1 cellular context compared by ENCODE assay signal in the genomic region with DNA sequence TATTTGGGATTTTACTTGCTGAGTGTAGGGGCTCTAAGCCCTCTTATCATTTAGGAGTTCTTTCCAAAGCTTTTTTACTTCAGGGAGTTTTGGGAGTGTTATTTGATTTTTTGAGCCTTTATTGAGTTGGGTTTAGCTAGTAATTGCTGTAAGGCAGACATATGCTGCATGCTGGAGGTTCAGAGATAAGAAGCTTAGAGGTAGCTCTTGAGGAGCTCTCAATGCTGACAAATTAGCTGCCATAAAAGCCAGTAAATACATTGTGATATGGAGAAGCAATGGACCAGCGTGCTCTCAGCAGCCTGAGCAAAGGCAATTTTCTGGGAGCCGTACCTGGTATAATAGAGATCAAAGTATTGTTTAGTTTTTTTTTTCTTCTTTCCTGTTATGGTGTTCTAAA.
TF ChIP-seq lines count a peak whose summit lies in the region.

No MANE protein-coding gene starts in this region.

TF ChIP-seq in endothelial cell of umbilical vein, 7 proteins besides CTCF, POLR2A, EP300 and RAD21:
- TF ChIP-seq EZH2 (IDR thresholded peaks at IDR 0.05; ENCODE audit: borderline replicate concordance, low read depth, low read length, severe bottlenecking) (no peak), POLR2AphosphoS5 (IDR thresholded peaks at IDR 0.05; ENCODE audit: insufficient read depth, low read depth, low read length) (no peak), MYC (IDR thresholded peaks at IDR 0.05; ENCODE audit: low read depth, low read length) (no peak), JUN (IDR thresholded peaks at IDR 0.05; ENCODE audit: borderline replicate concordance, insufficient read depth, insufficient read length, low read depth) (no peak), GATA2 (IDR thresholded peaks at IDR 0.05; ENCODE audit: insufficient read depth, insufficient read length, low read depth, low read length) (no peak), FOS (IDR thresholded peaks at IDR 0.05; ENCODE audit: borderline replicate concordance, insufficient read depth, low read length) (no peak)
- TF ChIP-seq, protein P1, sequence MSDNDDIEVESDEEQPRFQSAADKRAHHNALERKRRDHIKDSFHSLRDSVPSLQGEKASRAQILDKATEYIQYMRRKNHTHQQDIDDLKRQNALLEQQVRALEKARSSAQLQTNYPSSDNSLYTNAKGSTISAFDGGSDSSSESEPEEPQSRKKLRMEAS (IDR thresholded peaks at IDR 0.05; ENCODE audit: insufficient read depth, insufficient read length), result no peak
